30 cellular contexts compared by ENCODE assay signal in genomic region chr17:43881176-43881575, GRCh38. TPM values are rescaled to one million over a fixed set of nuclear protein-coding genes. Genes with fewer than 3 reads are reported as not detected.
"Had no signal": no experiment of that assay in that cellular context is flagged by ENCODE, and none has a peak within 500 bp of the region (broad histone marks: within the 10 kb centered on the region; RNA-seq: fewer than 3 reads in every experiment).

No MANE protein-coding gene starts in this region.

- H3K36me3 ChIP-seq: WERI-Rb-1 had no signal

- DNase-seq: activated CD4-positive, alpha-beta memory T cell treated with anti-CD3 and anti-CD28 coated beads, Interleukin-2, amount 10 ng/mL, durations not matched to agents 7 days and 5 days; activated CD4-positive, alpha-beta T cell treated with anti-CD3 and anti-CD28 coated beads for 1 hour; activated CD4-positive, alpha-beta T cell treated with anti-CD3 and anti-CD28 coated beads for 48 hours; activated CD8-positive, alpha-beta memory T cell treated with anti-CD3 and anti-CD28 coated beads for 24 hours; activated CD8-positive, alpha-beta memory T cell treated with anti-CD3 and anti-CD28 coated beads, Interleukin-2, amount 10 ng/mL, durations not matched to agents 7 days and 5 days; activated CD8-positive, alpha-beta memory T cell treated with anti-CD3 and anti-CD28 coated beads, Interleukin-2, amount 50 U/mL, for 48 hours; activated effector memory CD4-positive, alpha-beta T cell treated with Interleukin-2 at 50 U/mL for 16 hours; activated naive CD4-positive, alpha-beta T cell treated with anti-CD3 and anti-CD28 coated beads, Interleukin-2, amount 10 ng/mL, durations not matched to agents 7 days and 5 days; activated naive CD8-positive, alpha-beta T cell treated with anti-CD3 and anti-CD28 coated beads, Interleukin-2, amount 50 U/mL, for 24 hours; activated T-cell treated with anti-CD3 and anti-CD28 coated beads, Interleukin-2, amount 50 U/mL, for 48 hours; central memory CD4-positive, alpha-beta T cell; Karpas-422; KBM-7; NCI-H1105; NCI-H1417 treated with DMSO at 0.1 percent for 48 hours; NCI-H187 treated with DMSO at 0.1 percent for 48 hours; NCI-H2081; NCI-H2171 treated with DMSO at 0.1 percent for 48 hours; NCI-H2227 treated with DMSO at 0.1 percent for 48 hours; NCI-H446; NCI-H510A treated with DMSO at 0.1 percent for 48 hours; SIG-M5; T-cell; T-helper 2 cell; T-helper 9 cell; WERI-Rb-1 had no signal

- ATAC-seq: activated CD8-positive, alpha-beta memory T cell treated with anti-CD3 and anti-CD28 coated beads, Interleukin-2, amount 10 ng/mL, durations not matched to agents 7 days and 5 days; activated naive CD8-positive, alpha-beta T cell treated with anti-CD3 and anti-CD28 coated beads, Interleukin-2, amount 50 U/mL, for 24 hours; T-cell had no signal

- H3K27ac ChIP-seq: WERI-Rb-1 had no signal

RNA-seq across cellular contexts. Expression of gene MPP2, which starts 26.2 kb away (rescaled TPM):
- total RNA-seq: MCF 10A had no signal

RNA-seq across cellular contexts. Expression of gene CD300LG, which starts 34.2 kb away (rescaled TPM):
- total RNA-seq: activated CD4-positive, alpha-beta memory T cell treated with anti-CD3 and anti-CD28 coated beads, Interleukin-2, amount 10 ng/mL, durations not matched to agents 7 days and 5 days; activated CD8-positive, alpha-beta memory T cell treated with anti-CD3 and anti-CD28 coated beads, Interleukin-2, amount 10 ng/mL, durations not matched to agents 7 days and 5 days; bronchial epithelial cell; MCF 10A; RPMI7951; SK-MEL-5; T-cell had no signal

RNA-seq across cellular contexts. Expression of gene MPP3, which starts 48.2 kb away (rescaled TPM):
- total RNA-seq: activated CD4-positive, alpha-beta memory T cell treated with anti-CD3 and anti-CD28 coated beads, Interleukin-2, amount 10 ng/mL, durations not matched to agents 7 days and 5 days; activated CD8-positive, alpha-beta memory T cell treated with anti-CD3 and anti-CD28 coated beads, Interleukin-2, amount 10 ng/mL, durations not matched to agents 7 days and 5 days had no signal
